In the genomic region with DNA sequence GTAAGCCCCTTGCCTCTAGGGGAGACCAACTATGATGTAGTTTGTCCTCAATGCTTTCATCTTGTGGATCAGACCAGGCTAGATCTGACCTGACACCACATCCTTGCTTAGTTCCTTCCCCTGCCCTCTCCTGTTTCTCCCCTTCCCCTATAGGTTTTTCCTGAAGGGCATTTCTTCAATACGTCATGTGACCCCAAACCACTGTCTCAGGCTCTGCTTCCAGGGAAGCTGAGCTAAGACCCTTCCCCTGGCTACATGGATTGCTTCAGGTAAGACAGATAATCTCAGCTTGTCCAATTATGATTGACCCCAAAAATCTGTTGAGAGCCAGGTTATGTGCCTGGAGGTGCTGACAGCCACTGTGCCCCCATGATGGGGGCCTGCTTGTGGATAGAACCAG, we compare ENCODE assay signal across 37 cellular contexts. TPM values are rescaled to one million over a fixed set of nuclear protein-coding genes. Genes with fewer than 3 reads are reported as not detected.
A peak's percentile ranks its signal among the peaks of the same experiment; 100 is the strongest.
DNase-seq lines count a peak whose midpoint lies in the region; ATAC-seq, FAIRE-seq and TF ChIP-seq lines count a peak whose summit lies in the region.
"Had no signal": no experiment of that assay in that cellular context is flagged by ENCODE, and none has a peak within 500 bp of the region (broad histone marks: within the 10 kb centered on the region; RNA-seq: fewer than 3 reads in every experiment).

No MANE protein-coding gene starts in this region.

- peak; percentile 41 for DNase-seq in activated CD4-positive, alpha-beta T cell treated with anti-CD3 and anti-CD28 coated beads, Interleukin-2, amount 10 ng/mL, durations not matched to agents 24 days and 14 days
- no peak for DNase-seq in activated CD4-positive, alpha-beta T cell treated with anti-CD3 and anti-CD28 coated beads for 36 hours
- DNase-seq in GM23338 (ENCODE audit: low spot score) (no peak), WTC11 (ENCODE audit: low spot score) (no peak), K562 (ENCODE audit: extremely low read depth in 1 of 4, low spot score in 3 of 4) (no peak), sciatic nerve (ENCODE audit: low spot score) (no peak), glutamatergic neuron (no peak), RWPE1 (ENCODE audit: low spot score) (no peak)
- DNase-seq: 8988T; ACHN; AML-193; BE2C; C1 segment of cervical spinal cord; Caco-2; Calu3; CD4-positive, alpha-beta memory T cell; CD4-positive, alpha-beta T cell; CD4-positive, CD25-positive, alpha-beta regulatory T cell; CD8-positive, alpha-beta memory T cell; CD8-positive, alpha-beta T cell; COR-L47; DMS 273 treated with DMSO at 0.1 percent for 48 hours; DMS153; DMS53; DMS79; DMS79 treated with DMSO at 0.1 percent for 48 hours; DND-41; EL had no signal

- no peak overlapping the region for H3K4me3 Mint-ChIP-seq in activated CD4-positive, alpha-beta T cell treated with anti-CD3 and anti-CD28 coated beads, Interleukin-2, amount 10 ng/mL, durations not matched to agents 24 days and 14 days
- no peak overlapping the region for H3K4me3 Mint-ChIP-seq in activated CD4-positive, alpha-beta T cell treated with anti-CD3 and anti-CD28 coated beads for 36 hours
- H3K4me3 Mint-ChIP-seq in GM23338 (no peak overlapping the region), WTC11 (no peak overlapping the region), glutamatergic neuron (ENCODE audit: unreplicated experiment) (no peak overlapping the region)
- H3K4me3 Mint-ChIP-seq: B cell; CD14-positive monocyte; CD4-positive, alpha-beta memory T cell; CD4-positive, alpha-beta T cell; CD4-positive, CD25-positive, alpha-beta regulatory T cell; CD8-positive, alpha-beta memory T cell; CD8-positive, alpha-beta T cell had no signal

- intact Hi-C loops in activated CD4-positive, alpha-beta T cell treated with anti-CD3 and anti-CD28 coated beads, Interleukin-2, amount 10 ng/mL, durations not matched to agents 24 days and 14 days (cut with micrococcal nuclease): no loop called here
- intact Hi-C loops in activated CD4-positive, alpha-beta T cell treated with anti-CD3 and anti-CD28 coated beads for 36 hours (cut with DNase I, micrococcal nuclease): no loop called here
- intact Hi-C loops in K562 (cut with micrococcal nuclease) (no loop called here), sciatic nerve (cut with DNase I) (no loop called here)

- ATAC-seq in activated CD4-positive, alpha-beta T cell treated with anti-CD3 and anti-CD28 coated beads for 36 hours: no peak
- ATAC-seq in GM23338: no peak
- ATAC-seq in WTC11: no peak
- no peak for ATAC-seq in K562
- ATAC-seq in sciatic nerve: no peak
- ATAC-seq: A549; CD8-positive, alpha-beta T cell had no signal

- no peak for TF ChIP-seq POLR2A in K562 (conservative IDR thresholded peaks at IDR 0.05)

- H3K27ac Mint-ChIP-seq in activated CD4-positive, alpha-beta T cell treated with anti-CD3 and anti-CD28 coated beads, Interleukin-2, amount 10 ng/mL, durations not matched to agents 24 days and 14 days: no peak overlapping the region
- H3K27ac Mint-ChIP-seq in activated CD4-positive, alpha-beta T cell treated with anti-CD3 and anti-CD28 coated beads for 36 hours: no peak overlapping the region
- H3K27ac Mint-ChIP-seq in GM23338: no peak overlapping the region
- no peak overlapping the region for H3K27ac Mint-ChIP-seq in WTC11
- H3K27ac Mint-ChIP-seq in glutamatergic neuron (ENCODE audit: unreplicated experiment): no peak overlapping the region
- H3K27ac Mint-ChIP-seq: B cell; CD14-positive monocyte; CD4-positive, alpha-beta memory T cell; CD4-positive, alpha-beta T cell; CD4-positive, CD25-positive, alpha-beta regulatory T cell; CD8-positive, alpha-beta T cell had no signal

- H3K9ac ChIP-seq in K562 (ENCODE audit: insufficient read depth in 1 of 2, low read depth in 2 of 2, low read length in 2 of 2): no peak overlapping the region
- H3K9ac ChIP-seq: BLaER1; BLaER1 treated with 17β-estradiol and CSF1 and Interleukin-3, amounts not matched to agents 10 nM and 100 nM had no signal

- H3K4me1 ChIP-seq in GM23338 (ENCODE audit: insufficient read depth) (no peaks in the 10 kb centered on the region), K562 (replicated peaks in 1 of 2; ENCODE audit: control insufficient read depth in 2 of 2, insufficient read depth in 2 of 2, low read length in 2 of 2) (no peaks in the 10 kb centered on the region)
- H3K4me1 ChIP-seq: A549, BE2C, BLaER1, Caco-2 had no signal

- WGBS in K562 (ENCODE audit: insufficient coverage, low coverage, missing lambda C conversion rate): 0% methylated on average over 1 of the region's 1 CpG

- H4K20me1 ChIP-seq in GM23338 (replicated peaks; ENCODE audit: insufficient read depth) (no peaks in the 10 kb centered on the region), K562 (replicated peaks; ENCODE audit: control insufficient read depth, insufficient read depth, low read length) (no peaks in the 10 kb centered on the region)
- H4K20me1 ChIP-seq: BLaER1; BLaER1 treated with 17β-estradiol and CSF1 and Interleukin-3, amounts not matched to agents 10 nM and 100 nM had no signal

- H3K79me2 ChIP-seq in GM23338 (replicated peaks; ENCODE audit: insufficient read depth) (no peaks in the 10 kb centered on the region), K562 (ENCODE audit: control insufficient read depth, insufficient read depth, low read length) (no peaks in the 10 kb centered on the region)

- no peaks in the 10 kb centered on the region for H3K4me1 Mint-ChIP-seq in activated CD4-positive, alpha-beta T cell treated with anti-CD3 and anti-CD28 coated beads, Interleukin-2, amount 10 ng/mL, durations not matched to agents 24 days and 14 days
- H3K4me1 Mint-ChIP-seq in activated CD4-positive, alpha-beta T cell treated with anti-CD3 and anti-CD28 coated beads for 36 hours: no peaks in the 10 kb centered on the region
- H3K4me1 Mint-ChIP-seq in GM23338: no peaks in the 10 kb centered on the region; the same call in 2 of the 3 replicates
- H3K4me1 Mint-ChIP-seq in WTC11: no peaks in the 10 kb centered on the region; the same call in 1 of the 2 replicates
- H3K4me1 Mint-ChIP-seq in glutamatergic neuron (ENCODE audit: low read depth, unreplicated experiment): peaks cover 3% of the 10 kb centered on the region
- H3K4me1 Mint-ChIP-seq: B cell; CD14-positive monocyte; CD4-positive, alpha-beta memory T cell; CD4-positive, CD25-positive, alpha-beta regulatory T cell; CD8-positive, alpha-beta memory T cell had no signal

- H3K4me3 ChIP-seq in GM23338 (no peak overlapping the region), K562 (no peak overlapping the region)
- H3K4me3 ChIP-seq: A549; BLaER1; BLaER1 treated with 17β-estradiol and CSF1 and Interleukin-3, amounts not matched to agents 10 nM and 100 nM had no signal

- no peaks in the 10 kb centered on the region for H3K36me3 Mint-ChIP-seq in activated CD4-positive, alpha-beta T cell treated with anti-CD3 and anti-CD28 coated beads, Interleukin-2, amount 10 ng/mL, durations not matched to agents 24 days and 14 days (ENCODE audit: low read depth)
- no peaks in the 10 kb centered on the region for H3K36me3 Mint-ChIP-seq in activated CD4-positive, alpha-beta T cell treated with anti-CD3 and anti-CD28 coated beads for 36 hours (ENCODE audit: low read depth)
- H3K36me3 Mint-ChIP-seq in GM23338 (ENCODE audit: low read depth) (no peaks in the 10 kb centered on the region), WTC11 (no peaks in the 10 kb centered on the region), glutamatergic neuron (ENCODE audit: unreplicated experiment) (no peaks in the 10 kb centered on the region)
- H3K36me3 Mint-ChIP-seq: CD14-positive monocyte; CD4-positive, alpha-beta memory T cell; CD4-positive, CD25-positive, alpha-beta regulatory T cell; CD8-positive, alpha-beta memory T cell; CD8-positive, alpha-beta T cell had no signal

- TF ChIP-seq CTCF in GM23338 (conservative IDR thresholded peaks at IDR 0.05; ENCODE audit: low read depth in 2 of 2) (no peak), WTC11 (IDR thresholded peaks at IDR 0.05) (no peak), K562 (IDR thresholded peaks at IDR 0.05 in 2 of 3, conservative IDR thresholded peaks at IDR 0.05 in 1 of 3; ENCODE audit: insufficient read depth in 2 of 3, low read depth in 1 of 3, low read length in 3 of 3) (no peak), glutamatergic neuron (IDR thresholded peaks at IDR 0.05; ENCODE audit: partially characterized antibody, unreplicated experiment) (no peak), RWPE1 (conservative IDR thresholded peaks at IDR 0.05; ENCODE audit: low read depth) (no peak)

- BruUV-seq in K562 (replicated peaks; lab: Mats Ljungman, UMichigan): no TSS peak

- no peaks in the 10 kb centered on the region for H3K9me1 ChIP-seq in K562 (ENCODE audit: control insufficient read depth, insufficient read depth, low read length)

- H3K36me3 ChIP-seq in GM23338 (ENCODE audit: insufficient read depth) (no peaks in the 10 kb centered on the region), K562 (ENCODE audit: control insufficient read depth, insufficient read depth, low read length) (no peaks in the 10 kb centered on the region)
- H3K36me3 ChIP-seq: BE2C; BLaER1; BLaER1 treated with 17β-estradiol and CSF1 and Interleukin-3, amounts not matched to agents 10 nM and 100 nM had no signal

- peaks cover 18% of the 10 kb centered on the region for H3K27me3 Mint-ChIP-seq in activated CD4-positive, alpha-beta T cell treated with anti-CD3 and anti-CD28 coated beads, Interleukin-2, amount 10 ng/mL, durations not matched to agents 24 days and 14 days
- peaks cover 7% of the 10 kb centered on the region for H3K27me3 Mint-ChIP-seq in activated CD4-positive, alpha-beta T cell treated with anti-CD3 and anti-CD28 coated beads for 36 hours
- H3K27me3 Mint-ChIP-seq in GM23338 (ENCODE audit: insufficient read depth, low read depth, poor library complexity): no peaks in the 10 kb centered on the region
- no peaks in the 10 kb centered on the region; the same call in 1 of the 2 replicates for H3K27me3 Mint-ChIP-seq in WTC11 (ENCODE audit: low read depth)
- peaks cover 6% of the 10 kb centered on the region for H3K27me3 Mint-ChIP-seq in glutamatergic neuron (ENCODE audit: unreplicated experiment)

- no peak overlapping the region for H3K4me2 ChIP-seq in GM23338
- H3K4me2 ChIP-seq in K562 (ENCODE audit: insufficient read depth, low read length): no peak overlapping the region
- H3K4me2 ChIP-seq: A549; BLaER1; BLaER1 treated with 17β-estradiol and CSF1 and Interleukin-3, amounts not matched to agents 10 nM and 100 nM had no signal

- no peak for TF ChIP-seq RAD21 in K562 (CRISPR knock-in tag; conservative IDR thresholded peaks at IDR 0.05 in 1 of 2, IDR thresholded peaks at IDR 0.05 in 1 of 2)

- FAIRE-seq in K562 (lab: Jason Lieb, UNC): no peak
- FAIRE-seq: A204.1, A549, D721Med had no signal

- peak overlapping the region; percentile 56; the same call in 1 of the 2 replicates for H2AFZ ChIP-seq in GM23338
- no peak overlapping the region for H2AFZ ChIP-seq in K562 (ENCODE audit: low read depth, low read length)

- no peak for TF ChIP-seq EP300 in K562 (IDR thresholded peaks at IDR 0.05; ENCODE audit: low read length)

- in situ Hi-C loops in K562 (cut with MboI): no loop called here

- H3K27me3 ChIP-seq in GM23338 (ENCODE audit: insufficient read depth) (no peaks in the 10 kb centered on the region), K562 (ENCODE audit: control insufficient read depth in 2 of 2, insufficient read depth in 2 of 2, low read length in 2 of 2) (peaks cover 0 to 12% of the 10 kb centered on the region in 2 experiments; a peak in 2 of 5 replicates)
- H3K27me3 ChIP-seq: BE2C; BLaER1; BLaER1 treated with 17β-estradiol and CSF1 and Interleukin-3, amounts not matched to agents 10 nM and 100 nM had no signal

- POLR2A ChIA-PET in activated CD4-positive, alpha-beta T cell treated with anti-CD3 and anti-CD28 coated beads for 36 hours (lab: Charles Lee): no interaction called here
- POLR2A ChIA-PET in WTC11 (lab: Charles Lee) (no interaction called here), K562 (lab: Yijun Ruan, JAX) (interaction anchor here (0.5 to 1.5 kb wide), 2 partner anchors 9 to 204 kb away, joined by 3 read pairs; a partner anchor contains a TSS), RWPE1 (lab: Yijun Ruan, JAX; ENCODE audit: low non-redundant PET) (no interaction called here)

- no peak overlapping the region for H3K27ac ChIP-seq in GM23338 (ENCODE audit: low read depth)
- H3K27ac ChIP-seq in K562 (ENCODE audit: extremely low read depth, low read depth, low read length): no peak overlapping the region
- H3K27ac ChIP-seq in RWPE1: no peak overlapping the region
- H3K27ac ChIP-seq: 22Rv1; A549; BLaER1; BLaER1 treated with 17β-estradiol and CSF1 and Interleukin-3, amounts not matched to agents 10 nM and 100 nM; C4-2B had no signal

- H3K9me2 ChIP-seq in GM23338 (ENCODE audit: insufficient read depth): 0 out of 2 replicates have a peak, but pooled peaks cover 4% of the 10 kb centered on the region

- H3K9me3 Mint-ChIP-seq in activated CD4-positive, alpha-beta T cell treated with anti-CD3 and anti-CD28 coated beads, Interleukin-2, amount 10 ng/mL, durations not matched to agents 24 days and 14 days: peaks cover 3% of the 10 kb centered on the region
- no peaks in the 10 kb centered on the region for H3K9me3 Mint-ChIP-seq in activated CD4-positive, alpha-beta T cell treated with anti-CD3 and anti-CD28 coated beads for 36 hours (ENCODE audit: low read depth)
- H3K9me3 Mint-ChIP-seq in GM23338 (no peaks in the 10 kb centered on the region), WTC11 (no peaks in the 10 kb centered on the region), glutamatergic neuron (ENCODE audit: unreplicated experiment) (peaks cover 2% of the 10 kb centered on the region)
- H3K9me3 Mint-ChIP-seq: CD4-positive, alpha-beta memory T cell; CD4-positive, alpha-beta T cell; CD4-positive, CD25-positive, alpha-beta regulatory T cell; CD8-positive, alpha-beta memory T cell; CD8-positive, alpha-beta T cell had no signal

- CTCF ChIA-PET in activated CD4-positive, alpha-beta T cell treated with anti-CD3 and anti-CD28 coated beads for 36 hours (lab: Charles Lee): no interaction called here
- CTCF ChIA-PET in WTC11 (lab: Charles Lee): no interaction called here
- CTCF ChIA-PET in K562 (lab: Yijun Ruan, JAX; ENCODE audit: low intra/inter-chr PET ratio): no interaction called here
- CTCF ChIA-PET in RWPE1 (lab: Yijun Ruan, JAX): no interaction called here

- no peaks in the 10 kb centered on the region for H3F3A ChIP-seq in GM23338 (replicated peaks; ENCODE audit: low read depth)

- no peaks in the 10 kb centered on the region for H3K9me3 ChIP-seq in K562 (replicated peaks; ENCODE audit: control insufficient read depth, insufficient read depth, low read depth, low read length)
- H3K9me3 ChIP-seq: BE2C, BLaER1, Caco-2 had no signal

RNA-seq across cellular contexts. Expression of a gene that starts 22.6 kb away (rescaled TPM):
- total RNA-seq in activated CD4-positive, alpha-beta T cell treated with anti-CD3 and anti-CD28 coated beads, Interleukin-2, amount 10 ng/mL, durations not matched to agents 24 days and 14 days: 44.6 and 48.5 TPM in 2 replicates
- 10 to 100 TPM; 28.7 to 30.2 TPM for total RNA-seq in activated CD4-positive, alpha-beta T cell treated with anti-CD3 and anti-CD28 coated beads for 36 hours
- total RNA-seq in GM23338 (2014; rRNA removed; shearing (Covaris generic)): 34.6 and 43.9 TPM in 2 replicates
- 10.1 and 10.4 TPM in 2 replicates for polyA plus RNA-seq in GM23338 (2016; fragmentation: Nextera tagmentation; extraction: Ambion mirVana)
- 39.9 to 44.2 TPM (median 42.4 TPM) in 3 replicates for total RNA-seq in WTC11 (2021)
- 55.7 and 73.0 TPM in 2 replicates for total RNA-seq in K562 (2011; cell fraction: chromatin; rRNA removed; ENCODE audit: low replicate concordance)
- 25.7 and 30.9 TPM in 2 replicates for total RNA-seq in K562 (2011; cell fraction: nucleolus; rRNA removed)
- 54.3 and 81.5 TPM in 2 replicates for total RNA-seq in K562 (2011; cell fraction: nucleoplasm; rRNA removed)
- 20.7 and 26.4 TPM in 2 replicates for total RNA-seq in K562 (2014; rRNA removed)
- 54.4 and 57.4 TPM in 2 replicates for total RNA-seq in K562 (2014; rRNA removed; fragmentation: Illumina TruSeq; extraction: Trizol)
- total RNA-seq in K562 (2015; rRNA removed; fragmentation: Illumina TruSeq; extraction: Trizol): 38.8 and 41.6 TPM in 2 replicates
- total RNA-seq in K562 (2021): 51.4 and 53.5 TPM in 2 replicates
- 26.5 and 34.9 TPM in 2 replicates for polyA plus RNA-seq in K562 (2011; rRNA removed)
- 12.3 and 17.3 TPM in 2 replicates for polyA plus RNA-seq in K562 (2011; cell fraction: cytosol; rRNA removed)
- polyA plus RNA-seq in K562 (2011; cell fraction: nucleus; rRNA removed): 25.6 and 32.6 TPM in 2 replicates
- polyA plus RNA-seq in K562 (2012): 22.4 and 28.5 TPM in 2 replicates
- polyA plus RNA-seq in K562 (2014; fragmentation: Illumina TruSeq; extraction: Trizol): 37.9 and 41.8 TPM in 2 replicates
- 10 to 100 TPM in 1 of 2 experiments, 1 to 10 TPM in 1; 9.4 to 11.2 TPM for polyA plus RNA-seq in K562 (2014; fragmentation: Nextera tagmentation; extraction: Ambion mirVana)
- 23.3 and 28.6 TPM in 2 replicates for polyA plus RNA-seq in K562 (2014; rRNA removed)
- polyA minus RNA-seq in K562 (2011; rRNA and poly(A)+ RNA removed): 43.4 and 50.3 TPM in 2 replicates
- 22.6 and 32.4 TPM in 2 replicates for polyA minus RNA-seq in K562 (2011; cell fraction: cytosol; rRNA and poly(A)+ RNA removed)
- polyA minus RNA-seq in K562 (2011; cell fraction: nucleus; rRNA and poly(A)+ RNA removed): 15.6 and 16.8 TPM in 2 replicates
- 36.7 TPM for total RNA-seq in sciatic nerve
- total RNA-seq in glutamatergic neuron (ENCODE audit: unreplicated experiment): 126 TPM

RNA-seq across cellular contexts. Expression of a gene that starts 25.9 kb away (rescaled TPM):
- total RNA-seq in activated CD4-positive, alpha-beta T cell treated with anti-CD3 and anti-CD28 coated beads, Interleukin-2, amount 10 ng/mL, durations not matched to agents 24 days and 14 days: 13.9 and 15.6 TPM in 2 replicates
- total RNA-seq in activated CD4-positive, alpha-beta T cell treated with anti-CD3 and anti-CD28 coated beads for 36 hours: 1 to 10 TPM; 7.8 to 9.2 TPM
- 4.9 and 8.6 TPM in 2 replicates for total RNA-seq in GM23338 (2014; rRNA removed; shearing (Covaris generic))
- polyA plus RNA-seq in GM23338 (2016; fragmentation: Nextera tagmentation; extraction: Ambion mirVana) (0.54 and 1.1 TPM in 2 replicates), K562 (2011; rRNA removed) (0.11 and 0.17 TPM in 2 replicates), K562 (2014; fragmentation: Illumina TruSeq; extraction: Trizol) (0.04 and 0.07 TPM in 2 replicates), K562 (2014; fragmentation: Nextera tagmentation; extraction: Ambion mirVana) (under 1 TPM in 1 of 2 experiments, not detected in 1; 0.03 TPM), K562 (2014; rRNA removed) (0.07 and 0.08 TPM in 2 replicates)
- total RNA-seq in WTC11 (2021) (8.3 to 8.9 TPM (median 8.3 TPM) in 3 replicates), K562 (2014; rRNA removed) (0.14 TPM in 1 of 2 replicates, not detected in the other), K562 (2014; rRNA removed; fragmentation: Illumina TruSeq; extraction: Trizol) (0.15 and 0.26 TPM in 2 replicates), K562 (2015; rRNA removed; fragmentation: Illumina TruSeq; extraction: Trizol) (0.11 and 0.38 TPM in 2 replicates), K562 (2021) (0.45 and 0.47 TPM in 2 replicates), sciatic nerve (36.2 TPM), glutamatergic neuron (ENCODE audit: unreplicated experiment) (29.3 TPM)
- 3.3 TPM in 1 of 2 replicates, not detected in the other for total RNA-seq in K562 (2011; cell fraction: chromatin; rRNA removed; ENCODE audit: low replicate concordance)
- 0.13 and 0.33 TPM in 2 replicates for total RNA-seq in K562 (2011; cell fraction: nucleolus; rRNA removed)
- total RNA-seq in K562 (2011; cell fraction: nucleoplasm; rRNA removed): 0.88 and 1.5 TPM in 2 replicates
- polyA plus RNA-seq in K562 (2011; cell fraction: cytosol; rRNA removed): 0.01 TPM in 1 of 2 replicates, not detected in the other
- polyA plus RNA-seq in K562 (2011; cell fraction: nucleus; rRNA removed): 0.08 and 0.10 TPM in 2 replicates
- polyA plus RNA-seq in K562 (2012): 0.10 and 0.12 TPM in 2 replicates
- 0.21 and 0.48 TPM in 2 replicates for polyA minus RNA-seq in K562 (2011; rRNA and poly(A)+ RNA removed)
- not detected in 2 replicates for polyA minus RNA-seq in K562 (2011; cell fraction: cytosol; rRNA and poly(A)+ RNA removed)
- polyA minus RNA-seq in K562 (2011; cell fraction: nucleus; rRNA and poly(A)+ RNA removed): 0.22 and 0.40 TPM in 2 replicates
